In genomic region chr16:71263581-71263980, GRCh38 we compare ENCODE assay signal across 26 cellular contexts. TPM values are rescaled to one million over a fixed set of nuclear protein-coding genes. Genes with fewer than 3 reads are reported as not detected.
"Had no signal": no experiment of that assay in that cellular context is flagged by ENCODE, and none has a peak within 500 bp of the region (broad histone marks: within the 10 kb centered on the region; RNA-seq: fewer than 3 reads in every experiment).

No MANE protein-coding gene starts in this region.

- H3K27ac ChIP-seq: left lung, lower lobe of right lung, pancreas, prostate gland, skin epidermis, spleen, tibial nerve, upper lobe of left lung, vagina had no signal

- H3K27me3 ChIP-seq: left lung, pancreas, tibial nerve, upper lobe of left lung, vagina had no signal

- H3K4me1 ChIP-seq: left lung, lower lobe of right lung, pancreas, prostate gland, tibial nerve, upper lobe of left lung, vagina had no signal

- H3K36me3 ChIP-seq: left lung, lower lobe of right lung, pancreas, prostate gland, spleen, tibial nerve, upper lobe of left lung, vagina had no signal

- H3K9me3 ChIP-seq: left lung, lower lobe of right lung, pancreas, prostate gland, spleen, tibial nerve, upper lobe of left lung, vagina had no signal

- H3K4me3 ChIP-seq: left lung, lower lobe of right lung, pancreas, prostate gland, skin epidermis, spleen, tibial nerve, upper lobe of left lung, vagina had no signal

- DNase-seq: hippocampal formation; kidney glomerular epithelial cell; left colon; left lung; lower lobe of right lung; mammary epithelial cell; mesenchymal stem cell; naive thymus-derived CD8-positive, alpha-beta T cell; nucleus accumbens; pancreas; posterior cingulate gyrus; retina; right cardiac atrium; spleen; stimulated activated CD4-positive, alpha-beta T cell treated with anti-CD3 and anti-CD28 coated beads, Interleukin-1b, Interleukin-23, amount 100 ng/mL, for 48 hours; stimulated activated CD4-positive, alpha-beta T cell treated with anti-CD3 and anti-CD28 coated beads, Interleukin-2, amount 100 ng/mL, for 48 hours; stimulated activated CD4-positive, alpha-beta T cell treated with anti-CD3 and anti-CD28 coated beads, Interleukin-4, amount 100 ng/mL, for 4 hours; stimulated activated CD8-positive, alpha-beta memory T cell treated with anti-CD3 and anti-CD28 coated beads, Interleukin-4, amount 100 ng/mL, for 48 hours; stimulated activated naive CD4-positive, alpha-beta T cell treated with Interleukin-2 at 50 U/mL for 16 hours; stimulated activated naive CD8-positive, alpha-beta T cell treated with anti-CD3 and anti-CD28 coated beads, Interleukin-15, amount 100 ng/mL, for 72 hours; substantia nigra; upper lobe of left lung had no signal

RNA-seq across cellular contexts. Expression of gene HYDIN, which starts 33.1 kb away (rescaled TPM):
- total RNA-seq: naive thymus-derived CD8-positive, alpha-beta T cell; vagina had no signal
- polyA plus RNA-seq: naive thymus-derived CD8-positive, alpha-beta T cell had no signal
